Comparison of ENCODE assay signal across 16 cellular contexts in genomic region chr1:157932082-157932481, GRCh38.
DNase-seq lines count a peak whose midpoint lies in the region; ATAC-seq, FAIRE-seq and TF ChIP-seq lines count a peak whose summit lies in the region.
"Had no signal": no experiment of that assay in that cellular context is flagged by ENCODE, and none has a peak within 500 bp of the region (broad histone marks: within the 10 kb centered on the region; RNA-seq: fewer than 3 reads in every experiment).

No MANE protein-coding gene starts in this region.

- H3K79me2 ChIP-seq in keratinocyte (ENCODE audit: control insufficient read depth, insufficient read depth, low read length) = no peaks in the 10 kb centered on the region

- TF ChIP-seq CTCF in LNCaP clone FGC (IDR thresholded peaks at IDR 0.05; ENCODE audit: control insufficient read depth, extremely low read depth, insufficient read depth) = no peak
- no peak for TF ChIP-seq CTCF in keratinocyte (optimal IDR thresholded peaks at IDR 0.05 in 1 of 3, IDR thresholded peaks at IDR 0.05 in 1 of 3, conservative IDR thresholded peaks at IDR 0.05 in 1 of 3; ENCODE audit: extremely low read depth in 1 of 3, insufficient read depth in 2 of 3, low read length in 3 of 3)
- no peak for TF ChIP-seq CTCF in kidney (IDR thresholded peaks at IDR 0.05; ENCODE audit: borderline replicate concordance, extremely low read depth, insufficient read depth)
- no peak for TF ChIP-seq CTCF in heart left ventricle (IDR thresholded peaks at IDR 0.05)

- H3K9me3 ChIP-seq in adipocyte (ENCODE audit: control insufficient read depth, low read length) (no peaks in the 10 kb centered on the region), keratinocyte (ENCODE audit: control insufficient read depth, low read depth, low read length) (no peaks in the 10 kb centered on the region), kidney (ENCODE audit: control insufficient read depth in 1 of 2, low read length in 2 of 2) (no peaks in the 10 kb centered on the region), heart left ventricle (no peaks in the 10 kb centered on the region)
- H3K9me3 ChIP-seq: right lobe of liver, SJCRH30, stomach had no signal

- H2AFZ ChIP-seq in keratinocyte (ENCODE audit: control insufficient read depth, low read length) = no peak overlapping the region

- H3K4me1 ChIP-seq in adipocyte (ENCODE audit: control insufficient read depth, insufficient read depth, low read length) = no peaks in the 10 kb centered on the region
- H3K4me1 ChIP-seq in keratinocyte (ENCODE audit: control insufficient read depth, extremely low read depth, insufficient read depth, low read length) = no peaks in the 10 kb centered on the region
- H3K4me1 ChIP-seq in kidney (ENCODE audit: control insufficient read depth in 1 of 2, insufficient read depth in 1 of 2, low read depth in 1 of 2, low read length in 2 of 2) = no peaks in the 10 kb centered on the region
- no peaks in the 10 kb centered on the region for H3K4me1 ChIP-seq in heart left ventricle
- H3K4me1 ChIP-seq: right lobe of liver, SJCRH30, stomach had no signal

- no peaks in the 10 kb centered on the region for H4K20me1 ChIP-seq in keratinocyte (ENCODE audit: control insufficient read depth, extremely low read depth, insufficient read depth, low read length)

- no peak overlapping the region for H3K4me2 ChIP-seq in keratinocyte (ENCODE audit: control insufficient read depth, extremely low read depth, insufficient read depth, low read depth, low read length)

- dilution Hi-C loops in keratinocyte (cut with MboI; ENCODE audit: extremely low pct_ligation_motif_present, low sequenced_read_pairs) = no loop called here

- H3K9me1 ChIP-seq in keratinocyte (ENCODE audit: control insufficient read depth, extremely low read depth, insufficient read depth, low read length) = no peaks in the 10 kb centered on the region

- peaks cover under 1% of the 10 kb centered on the region for H3K27me3 ChIP-seq in adipocyte (replicated peaks; ENCODE audit: control insufficient read depth, insufficient read depth, low read length)
- no peaks in the 10 kb centered on the region for H3K27me3 ChIP-seq in keratinocyte (ENCODE audit: control insufficient read depth, extremely low read depth, insufficient read depth, low read length)
- peaks cover 0 to 4% (median 0%) of the 10 kb centered on the region in 9 donors for H3K27me3 ChIP-seq in heart left ventricle
- H3K27me3 ChIP-seq: right lobe of liver, SJCRH30, stomach had no signal

- H3K9ac ChIP-seq in adipocyte (ENCODE audit: low read length) = no peak overlapping the region
- H3K9ac ChIP-seq in keratinocyte (ENCODE audit: control insufficient read depth, extremely low read depth, insufficient read depth, low read length) = no peak overlapping the region
- no peak overlapping the region for H3K9ac ChIP-seq in kidney (ENCODE audit: low read length in 2 of 2)

- H3K27ac ChIP-seq in keratinocyte (ENCODE audit: control insufficient read depth, insufficient read depth, low read length) = no peak overlapping the region
- no peak overlapping the region for H3K27ac ChIP-seq in kidney (ENCODE audit: low read depth in 2 of 2, low read length in 2 of 2)
- H3K27ac ChIP-seq in heart left ventricle = no peak overlapping the region
- H3K27ac ChIP-seq: right lobe of liver, SJCRH30, stomach had no signal

- intact Hi-C loops in kidney (cut with DNase I) = no loop called here
- intact Hi-C loops in heart left ventricle (cut with DNase I) = no loop called here

- no peak for TF ChIP-seq POLR2A in heart left ventricle (IDR thresholded peaks at IDR 0.05)

- no peak for ATAC-seq in heart left ventricle
- ATAC-seq: WTC11 had no signal

- peak; percentile 86 for DNase-seq in DMS53 (lab: John Stamatoyannopoulos, UW)
- peak; percentile 22 for DNase-seq in LNCaP clone FGC (ENCODE audit: low read depth)
- DNase-seq in adipocyte (ENCODE audit: low read depth) = peak; percentile 28
- peak; percentile 4 for DNase-seq in keratinocyte (ENCODE audit: low read depth, low spot score)
- no peak for DNase-seq in NCI-H2081 (lab: John Stamatoyannopoulos, UW)
- DNase-seq in kidney = no peak
- DNase-seq in heart left ventricle = no peak
- DNase-seq in HK-2 (ENCODE audit: unreplicated experiment) = no peak
- DNase-seq: CD4-positive, alpha-beta memory T cell; NCI-H1105; NCI-H526; right lobe of liver; SJCRH30; stomach had no signal

- H3K4me3 ChIP-seq in LNCaP clone FGC (ENCODE audit: low read depth, low read length) (no peak overlapping the region), adipocyte (ENCODE audit: low read length) (no peak overlapping the region), keratinocyte (ENCODE audit: control insufficient read depth in 2 of 3, extremely low read depth in 1 of 3, insufficient read depth in 2 of 3, low read depth in 1 of 3, low read length in 3 of 3) (no peak overlapping the region), kidney (ENCODE audit: low read length in 2 of 2) (no peak overlapping the region), heart left ventricle (no peak overlapping the region)
- H3K4me3 ChIP-seq: right lobe of liver, SJCRH30, stomach had no signal

- FAIRE-seq in keratinocyte (lab: Jason Lieb, UNC) (peak; percentile 39), kidney (lab: Jason Lieb, UNC) (no peak)
- FAIRE-seq: colon had no signal

- H3K36me3 ChIP-seq in adipocyte (ENCODE audit: control insufficient read depth, insufficient read depth, low read length, severe bottlenecking) (no peaks in the 10 kb centered on the region), keratinocyte (ENCODE audit: control insufficient read depth in 2 of 2, extremely low read depth in 1 of 2, insufficient read depth in 2 of 2, low read length in 2 of 2) (no peaks in the 10 kb centered on the region), kidney (ENCODE audit: control insufficient read depth in 1 of 2, insufficient read depth in 2 of 2, low read length in 2 of 2) (no peaks in the 10 kb centered on the region), heart left ventricle (no peaks in the 10 kb centered on the region)
- H3K36me3 ChIP-seq: right lobe of liver, SJCRH30, stomach had no signal

Comparison
In these comparisons a context has a peak if more than half of its experiments do, and no peak if none do; other contexts are left out.
1. DNase-seq: peak in DMS53 (single experiment), LNCaP clone FGC (single experiment), adipocyte (single experiment) and keratinocyte (single experiment); none in NCI-H2081 (0 of 2), kidney (single experiment), heart left ventricle (0 of 5) and HK-2 (single experiment).